ENCODE assay signal across 1 cellular context in genomic region chr2:26519396-26519991, GRCh38.
TF ChIP-seq lines count a peak whose summit lies in the region.

No MANE protein-coding gene starts in this region.

TF ChIP-seq in K562, 482 proteins besides CTCF, POLR2A, EP300 and RAD21:
- no peak for TF ChIP-seq ZNF23 (CRISPR knock-in tag; IDR thresholded peaks at IDR 0.05)
- no peak for TF ChIP-seq AFF4 (CRISPR knock-in tag; IDR thresholded peaks at IDR 0.05)
- 0 out of 2 replicates have a peak, but pooled peaks have one; percentile 25 for TF ChIP-seq ATF7 (IDR thresholded peaks at IDR 0.05)
- no peak for TF ChIP-seq NBN (IDR thresholded peaks at IDR 0.05; ENCODE audit: low read depth)
- TF ChIP-seq CBX8 (IDR thresholded peaks at IDR 0.05; ENCODE audit: borderline replicate concordance, extremely low read depth, low read depth, low read length, poor library complexity, severe bottlenecking) = no peak
- no peak for TF ChIP-seq ZFP91 (CRISPR knock-in tag; IDR thresholded peaks at IDR 0.05)
- no peak for TF ChIP-seq FOS (IDR thresholded peaks at IDR 0.05; ENCODE audit: extremely low read depth, insufficient read length)
- no peak for TF ChIP-seq NR2C1 (IDR thresholded peaks at IDR 0.05)
- TF ChIP-seq NR2C1 (tag; IDR thresholded peaks at IDR 0.05) = no peak
- TF ChIP-seq ZNF57 (CRISPR knock-in tag; IDR thresholded peaks at IDR 0.05) = no peak
- peak; percentile 31; the same call in 1 of the 2 replicates for TF ChIP-seq ATF3 (IDR thresholded peaks at IDR 0.05)
- no peak for TF ChIP-seq ATF3 (CRISPR knock-in tag; conservative IDR thresholded peaks at IDR 0.05)
- TF ChIP-seq LCOR (CRISPR knock-in tag; IDR thresholded peaks at IDR 0.05) = no peak
- TF ChIP-seq NCOA1 (IDR thresholded peaks at IDR 0.05; ENCODE audit: low read depth) = no peak
- TF ChIP-seq CREM (IDR thresholded peaks at IDR 0.05; ENCODE audit: low read depth) = no peak
- TF ChIP-seq TRIM24 (IDR thresholded peaks at IDR 0.05) = no peak
- TF ChIP-seq JUND (IDR thresholded peaks at IDR 0.05; ENCODE audit: borderline replicate concordance, low read depth, low read length) = peak; percentile 17; the same call in 1 of the 2 replicates
- no peak for TF ChIP-seq JUND (tag; IDR thresholded peaks at IDR 0.05; ENCODE audit: borderline replicate concordance, low read depth, low read length)
